8 cellular contexts compared by ENCODE assay signal in the genomic region with DNA sequence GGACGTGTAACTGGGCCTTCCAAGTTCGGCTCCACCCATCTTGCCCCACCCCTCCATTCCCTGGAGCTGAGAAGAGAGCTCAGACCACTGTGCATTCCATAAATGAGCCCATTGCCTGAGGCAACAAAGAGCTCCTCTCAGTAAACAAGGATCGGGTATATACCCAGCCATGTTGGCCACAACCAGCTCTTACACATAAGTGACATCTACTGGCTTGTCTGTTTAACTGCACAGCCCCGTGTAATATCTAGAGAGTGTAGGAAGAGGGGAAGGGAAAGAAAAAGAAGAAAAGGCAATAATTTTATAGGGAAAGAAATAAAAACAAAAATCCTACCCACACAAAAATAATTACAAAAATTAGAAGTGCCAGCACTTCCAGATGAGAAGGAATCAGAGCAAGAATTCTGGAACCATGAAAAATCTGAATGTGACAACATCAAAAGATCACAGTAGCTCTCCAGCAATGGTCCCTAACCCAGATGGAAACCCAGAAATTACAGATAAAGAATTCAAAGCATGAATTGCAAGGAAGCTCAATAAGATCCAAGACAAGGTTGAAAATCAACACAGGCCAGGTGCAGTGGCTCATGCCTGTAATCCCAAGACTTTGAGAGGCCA.
DNase-seq lines count a peak whose midpoint lies in the region; ATAC-seq and TF ChIP-seq lines count a peak whose summit lies in the region.

No MANE protein-coding gene starts in this region.

- TF ChIP-seq CTCF in fibroblast of the aortic adventitia (IDR thresholded peaks at IDR 0.05; ENCODE audit: insufficient read depth, low read length), result peak; percentile 55

- peak; percentile 64 for ATAC-seq in GM21529 (IDR thresholded peaks at IDR 0.05; ENCODE audit: unreplicated experiment)
- no peak for ATAC-seq in GM21381 (IDR thresholded peaks at IDR 0.05; ENCODE audit: unreplicated experiment)
- ATAC-seq in GM21737 (IDR thresholded peaks at IDR 0.05; ENCODE audit: unreplicated experiment), result no peak

- peak; percentile 83 for DNase-seq in DMS53 treated with DMSO at 0.1 percent for 48 hours (lab: John Stamatoyannopoulos, UW; ENCODE audit: unreplicated experiment)
- peak; percentile 37 for DNase-seq in NCI-H1092 treated with DMSO at 0.1 percent for 48 hours (lab: John Stamatoyannopoulos, UW)
- DNase-seq in activated CD8-positive, alpha-beta memory T cell treated with anti-CD3 and anti-CD28 coated beads, Interleukin-2, amount 50 U/mL, for 4 hours, result peak; percentile 30
- peak; percentile 77 for DNase-seq in fibroblast of the aortic adventitia (ENCODE audit: low read depth)
- DNase-seq in stimulated activated CD4-positive, alpha-beta T cell treated with anti-CD3 and anti-CD28 coated beads, Interleukin-4, amount 100 ng/mL, for 24 hours, result peak; percentile 58

- no peak overlapping the region for H3K4me3 ChIP-seq in fibroblast of the aortic adventitia (ENCODE audit: low read depth, low read length)

Comparison
In these comparisons a context has a peak if more than half of its experiments do, and no peak if none do; other contexts are left out.
1. DNase-seq: peak in every context shown above with its lines; median percentile 83 in DMS53 treated with DMSO at 0.1 percent for 48 hours; 77 in fibroblast of the aortic adventitia; 58 in stimulated activated CD4-positive, alpha-beta T cell treated with anti-CD3 and anti-CD28 coated beads, Interleukin-4, amount 100 ng/mL, for 24 hours; 37 in NCI-H1092 treated with DMSO at 0.1 percent for 48 hours; 30 in activated CD8-positive, alpha-beta memory T cell treated with anti-CD3 and anti-CD28 coated beads, Interleukin-2, amount 50 U/mL, for 4 hours.